8 cellular contexts compared by ENCODE assay signal in genomic region chr14:95361373-95362179, GRCh38. TPM values are rescaled to one million over a fixed set of nuclear protein-coding genes. Genes with fewer than 3 reads are reported as not detected.
DNase-seq lines count a peak whose midpoint lies in the region; ATAC-seq, FAIRE-seq and TF ChIP-seq lines count a peak whose summit lies in the region.

No MANE protein-coding gene starts in this region.

- no peaks in the 10 kb centered on the region for H3K36me3 ChIP-seq in RWPE2 (ENCODE audit: low read depth)
- no peaks in the 10 kb centered on the region for H3K36me3 ChIP-seq in lung (ENCODE audit: control insufficient read depth in 2 of 2, insufficient read depth in 2 of 2, low read length in 2 of 2)
- H3K36me3 ChIP-seq in thoracic aorta = no peaks in the 10 kb centered on the region

- H3K9me3 ChIP-seq in RWPE2 (ENCODE audit: severe bottlenecking) = no peaks in the 10 kb centered on the region
- no peaks in the 10 kb centered on the region for H3K9me3 ChIP-seq in lung (ENCODE audit: control insufficient read depth in 2 of 2, insufficient read depth in 1 of 2, low read length in 1 of 2)
- H3K9me3 ChIP-seq in thoracic aorta = no peaks in the 10 kb centered on the region

- ATAC-seq in RWPE2 (ENCODE audit: low read depth) = peak; percentile 7; the same call in 1 of the 3 replicates
- peak; percentile 56 for ATAC-seq in lung (ENCODE audit: insufficient read depth, low FRiP score)
- no peak for ATAC-seq in thoracic aorta (ENCODE audit: insufficient number of reproducible peaks, low FRiP score, low read depth)

- TF ChIP-seq CTCF in AG10803 (conservative IDR thresholded peaks at IDR 0.05; ENCODE audit: low read length) (peak; percentile 47), GM20000 (IDR thresholded peaks at IDR 0.05; ENCODE audit: extremely low read depth, missing control alignments) (peak; percentile 46), RWPE2 (IDR thresholded peaks at IDR 0.05; ENCODE audit: poor library complexity, severe bottlenecking) (peak; percentile 55), lung (IDR thresholded peaks at IDR 0.05; ENCODE audit: control extremely low read depth, extremely low read depth) (peak; percentile 31), thoracic aorta (IDR thresholded peaks at IDR 0.05) (peak; percentile 41)

- no peak for FAIRE-seq in RCC 7860 (lab: Jason Lieb, UNC)

- peaks cover 6% of the 10 kb centered on the region for H3K4me1 ChIP-seq in RWPE2 (ENCODE audit: insufficient read depth, poor library complexity, severe bottlenecking)
- no peaks in the 10 kb centered on the region for H3K4me1 ChIP-seq in lung (ENCODE audit: control insufficient read depth in 2 of 2, insufficient read depth in 2 of 2, low read length in 2 of 2)
- no peaks in the 10 kb centered on the region for H3K4me1 ChIP-seq in thoracic aorta (ENCODE audit: control insufficient read depth in 1 of 2, low read depth in 2 of 2)

- DNase-seq in AG10803 (ENCODE audit: low read depth) = no peak
- peak; percentile 82 for DNase-seq in GM20000 (ENCODE audit: low spot score)
- DNase-seq in RWPE2 (ENCODE audit: low spot score) = no peak
- peak; percentile 38 for DNase-seq in lung (ENCODE audit: low spot score)
- no peak for DNase-seq in thoracic aorta (ENCODE audit: low spot score)
- no peak for DNase-seq in NCI-H446 treated with DMSO at 0.1 percent for 48 hours (lab: John Stamatoyannopoulos, UW)
- DNase-seq in RCC 7860 (ENCODE audit: low spot score) = no peak

- no peaks in the 10 kb centered on the region for H3K27me3 ChIP-seq in RWPE2 (ENCODE audit: insufficient read depth, poor library complexity, severe bottlenecking)
- peaks cover 4% of the 10 kb centered on the region for H3K27me3 ChIP-seq in lung (ENCODE audit: control insufficient read depth, insufficient read depth)
- H3K27me3 ChIP-seq in thoracic aorta (replicated peaks; ENCODE audit: insufficient read depth) = no peaks in the 10 kb centered on the region

- H3K27ac ChIP-seq in RWPE2 (ENCODE audit: poor library complexity, severe bottlenecking) (no peak overlapping the region), cingulate gyrus (ENCODE audit: low read depth, low read length) (peak overlapping the region; percentile 95), lung (ENCODE audit: low read depth in 1 of 2, low read length in 1 of 2) (no peak overlapping the region), thoracic aorta (no peak overlapping the region)

- H3K4me3 ChIP-seq in AG10803 (ENCODE audit: low read length) (no peak overlapping the region), RWPE2 (ENCODE audit: severe bottlenecking) (no peak overlapping the region), lung (no peak overlapping the region), thoracic aorta (no peak overlapping the region)

- 18 to 29% methylated on average over 20 of the region's 20 CpGs for WGBS in lung, 2 donors

RNA-seq across cellular contexts. Expression of gene CLMN, which starts 41.9 kb away (rescaled TPM):
- total RNA-seq in lung (10 to 100 TPM; 16.2 to 33.5 TPM), thoracic aorta (10 to 100 TPM in 1 of 2 donors, 1 to 10 TPM in 1; 7.3 to 10.4 TPM)
- 1 to 10 TPM; 4.5 to 7.2 TPM for polyA plus RNA-seq in lung

Comparison
In these comparisons a context has a peak if more than half of its experiments do, and no peak if none do; other contexts are left out.
1. DNase-seq: peak in GM20000 (single experiment) and lung (single experiment); none in AG10803 (single experiment), RWPE2 (single experiment), thoracic aorta (single experiment), NCI-H446 treated with DMSO at 0.1 percent for 48 hours (single experiment) and RCC 7860 (single experiment).
2. Peak in every context shown above with its lines, with median percentiles within 50 percentile points of each other: CTCF ChIP-seq.